Comparison of ENCODE assay signal across 14 cellular contexts in the genomic region with DNA sequence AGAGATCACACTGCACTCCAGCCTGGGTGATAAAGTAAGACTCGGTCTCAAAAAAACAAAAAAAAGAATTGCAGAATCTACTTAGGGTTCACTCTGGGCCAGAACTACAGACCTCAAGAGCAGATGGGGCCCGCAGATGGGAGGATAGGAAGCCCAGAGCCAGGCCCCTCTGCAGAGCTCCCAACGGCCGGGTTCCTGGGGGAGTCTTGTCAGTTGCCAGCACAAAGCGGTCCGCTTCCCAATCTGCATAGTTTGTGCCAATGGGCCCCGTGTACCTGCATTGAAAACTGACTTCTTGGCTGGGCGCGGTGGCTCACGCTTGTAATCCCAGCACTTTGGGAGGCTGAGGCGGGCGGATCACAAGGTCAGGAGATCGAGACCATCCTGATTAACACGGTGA. TPM values are rescaled to one million over a fixed set of nuclear protein-coding genes. Genes with fewer than 3 reads are reported as not detected.
DNase-seq lines count a peak whose midpoint lies in the region; ATAC-seq and TF ChIP-seq lines count a peak whose summit lies in the region.
"Had no signal": no experiment of that assay in that cellular context is flagged by ENCODE, and none has a peak within 500 bp of the region (broad histone marks: within the 10 kb centered on the region; RNA-seq: fewer than 3 reads in every experiment).

No MANE protein-coding gene starts in this region.

- H3K4me1 Mint-ChIP-seq in CD4-positive, alpha-beta T cell (ENCODE audit: low read depth) = peaks cover 12% of the 10 kb centered on the region
- peaks cover 18% of the 10 kb centered on the region for H3K4me1 Mint-ChIP-seq in activated T-helper 1 cell treated with anti-CD3 and anti-CD28 coated beads, Interleukin-12 subunit alpha, Interleukin-12 subunit beta, Interleukin-2, Interleukin-4 antibody, amounts not matched to agents 30 ng/mL and 10 ng/mL and 1 ng/mL, durations not matched to agents 14 hours and 24 hours and 36 hours (ENCODE audit: low read depth)
- peaks cover 14 to 29% (median 20%) of the 10 kb centered on the region in 4 donors for H3K4me1 Mint-ChIP-seq in naive thymus-derived CD8-positive, alpha-beta T cell

- H3K27me3 ChIP-seq in CD4-positive, alpha-beta T cell (ENCODE audit: control insufficient read depth, insufficient read depth, low read length) = no peaks in the 10 kb centered on the region
- H3K27me3 ChIP-seq: MG63 had no signal

- CTCF ChIA-PET in CD4-positive, alpha-beta T cell (lab: Charles Lee) = interaction anchor here (0.7 kb wide), 1 partner anchor 13 kb away, joined by 3 read pairs; the partner anchor contains the start of gene AP2A2

- no peaks in the 10 kb centered on the region for H3K9me3 ChIP-seq in CD4-positive, alpha-beta T cell (ENCODE audit: control insufficient read depth, low read length)
- H3K9me3 ChIP-seq: MG63 had no signal

- POLR2A ChIA-PET in CD4-positive, alpha-beta T cell (lab: Charles Lee) = interaction anchor here (0.6 to 1.9 kb wide), 2 partner anchors 13 to 38 kb away, joined by 3 to 10 read pairs; no protein-coding TSS in a partner anchor
- POLR2A ChIA-PET in naive thymus-derived CD8-positive, alpha-beta T cell (lab: Charles Lee) = interaction anchor here (1.2 to 2.5 kb wide), 3 partner anchors 12 to 69 kb away, joined by 5 to 13 read pairs (median 9); partner anchors contain the start of genes AP2A2, POLR2L and TSPAN4

- no peak overlapping the region for H3K27ac ChIP-seq in CD4-positive, alpha-beta T cell (ENCODE audit: low read depth, low read length)

- DNase-seq in CD4-positive, alpha-beta T cell = no peak
- DNase-seq in G401 (ENCODE audit: low spot score) (peak; percentile 50), HT-29 (ENCODE audit: low spot score) (no peak), UCSD-AML1 (lab: John Stamatoyannopoulos, UW; ENCODE audit: unreplicated experiment) (no peak), NCI-H2171 (lab: John Stamatoyannopoulos, UW) (no peak)
- no peak for DNase-seq in activated T-helper 1 cell treated with anti-CD3 and anti-CD28 coated beads, Interleukin-12 subunit alpha, Interleukin-12 subunit beta, Interleukin-2, Interleukin-4 antibody, amounts not matched to agents 30 ng/mL and 10 ng/mL and 1 ng/mL, durations not matched to agents 14 hours and 24 hours and 36 hours (ENCODE audit: low spot score)
- no peak for DNase-seq in naive thymus-derived CD8-positive, alpha-beta T cell
- DNase-seq: islet precursor cell; MG63; NCI-H1694; NCI-H446 treated with DMSO at 0.1 percent for 48 hours; NK-92 treated with Interleukin-12 subunit alpha and Interleukin-12 subunit beta, amount 100 ng/mL, for 24 hours had no signal

- in situ Hi-C loops in G401 (cut with HindIII; ENCODE audit: low sequenced_read_pairs) = no loop called here

- ATAC-seq in CD4-positive, alpha-beta T cell (ENCODE audit: poor library complexity) = no peak
- no peak for ATAC-seq in naive thymus-derived CD8-positive, alpha-beta T cell
- ATAC-seq in HG02981 (IDR thresholded peaks at IDR 0.05; ENCODE audit: unreplicated experiment) = no peak
- ATAC-seq: natural killer cell treated with Interleukin-12 subunit alpha and Interleukin-12 subunit beta and Interleukin-15 and Interleukin-18, amount 100 ng/mL, for 72 hours had no signal

- no peaks in the 10 kb centered on the region for H3K36me3 Mint-ChIP-seq in CD4-positive, alpha-beta T cell (ENCODE audit: low read depth)
- peaks cover 6% of the 10 kb centered on the region for H3K36me3 Mint-ChIP-seq in activated T-helper 1 cell treated with anti-CD3 and anti-CD28 coated beads, Interleukin-12 subunit alpha, Interleukin-12 subunit beta, Interleukin-2, Interleukin-4 antibody, amounts not matched to agents 30 ng/mL and 10 ng/mL and 1 ng/mL, durations not matched to agents 14 hours and 24 hours and 36 hours (ENCODE audit: low read depth)
- H3K36me3 Mint-ChIP-seq in naive thymus-derived CD8-positive, alpha-beta T cell = no peaks in the 10 kb centered on the region
- H3K36me3 Mint-ChIP-seq: natural killer cell treated with Interleukin-12 subunit alpha and Interleukin-12 subunit beta and Interleukin-15 and Interleukin-18, amount 100 ng/mL, for 72 hours had no signal

- peak overlapping the region; percentile 92 for H3K4me3 Mint-ChIP-seq in CD4-positive, alpha-beta T cell
- H3K4me3 Mint-ChIP-seq in activated T-helper 1 cell treated with anti-CD3 and anti-CD28 coated beads, Interleukin-12 subunit alpha, Interleukin-12 subunit beta, Interleukin-2, Interleukin-4 antibody, amounts not matched to agents 30 ng/mL and 10 ng/mL and 1 ng/mL, durations not matched to agents 14 hours and 24 hours and 36 hours = peak overlapping the region; percentile 94
- peak overlapping the region in 8 of 10 donors; percentile 86 to 94 (median 90) for H3K4me3 Mint-ChIP-seq in naive thymus-derived CD8-positive, alpha-beta T cell

- no peaks in the 10 kb centered on the region for H3K9me3 Mint-ChIP-seq in CD4-positive, alpha-beta T cell
- H3K9me3 Mint-ChIP-seq in activated T-helper 1 cell treated with anti-CD3 and anti-CD28 coated beads, Interleukin-12 subunit alpha, Interleukin-12 subunit beta, Interleukin-2, Interleukin-4 antibody, amounts not matched to agents 30 ng/mL and 10 ng/mL and 1 ng/mL, durations not matched to agents 14 hours and 24 hours and 36 hours = no peaks in the 10 kb centered on the region
- H3K9me3 Mint-ChIP-seq in naive thymus-derived CD8-positive, alpha-beta T cell = no peaks in the 10 kb centered on the region
- H3K9me3 Mint-ChIP-seq: natural killer cell treated with Interleukin-12 subunit alpha and Interleukin-12 subunit beta and Interleukin-15 and Interleukin-18, amount 100 ng/mL, for 72 hours had no signal

- no peak overlapping the region for H3K27ac Mint-ChIP-seq in CD4-positive, alpha-beta T cell
- H3K27ac Mint-ChIP-seq in activated T-helper 1 cell treated with anti-CD3 and anti-CD28 coated beads, Interleukin-12 subunit alpha, Interleukin-12 subunit beta, Interleukin-2, Interleukin-4 antibody, amounts not matched to agents 30 ng/mL and 10 ng/mL and 1 ng/mL, durations not matched to agents 14 hours and 24 hours and 36 hours = no peak overlapping the region
- peak overlapping the region in 1 of 10 donors; percentile 89 for H3K27ac Mint-ChIP-seq in naive thymus-derived CD8-positive, alpha-beta T cell

- intact Hi-C loops in CD4-positive, alpha-beta T cell (cut with DNase I, micrococcal nuclease) = no loop called here
- intact Hi-C loops in activated T-helper 1 cell treated with anti-CD3 and anti-CD28 coated beads, Interleukin-12 subunit alpha, Interleukin-12 subunit beta, Interleukin-2, Interleukin-4 antibody, amounts not matched to agents 30 ng/mL and 10 ng/mL and 1 ng/mL, durations not matched to agents 14 hours and 24 hours and 36 hours (cut with micrococcal nuclease) = loop anchor here (5.0 kb wide), 1 partner anchor 660 kb away; the partner anchor contains the start of gene DUSP8

- H3K27me3 Mint-ChIP-seq in CD4-positive, alpha-beta T cell = no peaks in the 10 kb centered on the region
- H3K27me3 Mint-ChIP-seq in activated T-helper 1 cell treated with anti-CD3 and anti-CD28 coated beads, Interleukin-12 subunit alpha, Interleukin-12 subunit beta, Interleukin-2, Interleukin-4 antibody, amounts not matched to agents 30 ng/mL and 10 ng/mL and 1 ng/mL, durations not matched to agents 14 hours and 24 hours and 36 hours (ENCODE audit: insufficient read depth) = no peaks in the 10 kb centered on the region
- no peaks in the 10 kb centered on the region for H3K27me3 Mint-ChIP-seq in naive thymus-derived CD8-positive, alpha-beta T cell
- H3K27me3 Mint-ChIP-seq: natural killer cell treated with Interleukin-12 subunit alpha and Interleukin-12 subunit beta and Interleukin-15 and Interleukin-18, amount 100 ng/mL, for 72 hours had no signal

- no peak for TF ChIP-seq CTCF in CD4-positive, alpha-beta T cell (IDR thresholded peaks at IDR 0.05)

RNA-seq across cellular contexts. Expression of gene CHID1, which starts 1.7 kb away (rescaled TPM):
- total RNA-seq in CD4-positive, alpha-beta T cell = 10 to 100 TPM; 17.1 to 22.8 TPM
- total RNA-seq in G401 (2014; rRNA removed; shearing (Covaris generic)) = 64.2 and 83.4 TPM in 2 replicates
- 108 and 110 TPM in 2 replicates for total RNA-seq in activated T-helper 1 cell treated with anti-CD3 and anti-CD28 coated beads, Interleukin-12 subunit alpha, Interleukin-12 subunit beta, Interleukin-2, Interleukin-4 antibody, amounts not matched to agents 30 ng/mL and 10 ng/mL and 1 ng/mL, durations not matched to agents 14 hours and 24 hours and 36 hours
- total RNA-seq in naive thymus-derived CD8-positive, alpha-beta T cell = 10 to 100 TPM; 54.6 to 55.8 TPM
- 10 to 100 TPM; 50.2 to 61.5 (median 54.7) TPM for polyA plus RNA-seq in naive thymus-derived CD8-positive, alpha-beta T cell
- 68.2 and 80.6 TPM in 2 replicates for total RNA-seq in HT-29 (2014; rRNA removed; shearing (Covaris generic))

RNA-seq across cellular contexts. Expression of gene AP2A2, which starts 13.4 kb away (rescaled TPM):
- 10 to 100 TPM; 45.9 to 46.6 TPM for total RNA-seq in CD4-positive, alpha-beta T cell
- total RNA-seq in G401 (2014; rRNA removed; shearing (Covaris generic)) = 47.5 and 57.1 TPM in 2 replicates
- total RNA-seq in activated T-helper 1 cell treated with anti-CD3 and anti-CD28 coated beads, Interleukin-12 subunit alpha, Interleukin-12 subunit beta, Interleukin-2, Interleukin-4 antibody, amounts not matched to agents 30 ng/mL and 10 ng/mL and 1 ng/mL, durations not matched to agents 14 hours and 24 hours and 36 hours = 49.7 and 60.4 TPM in 2 replicates
- 10 to 100 TPM; 77.8 to 80.8 TPM for total RNA-seq in naive thymus-derived CD8-positive, alpha-beta T cell
- 10 to 100 TPM in 2 of 3 donors, 1 to 10 TPM in 1; 8.2 to 13.9 (median 11.6) TPM for polyA plus RNA-seq in naive thymus-derived CD8-positive, alpha-beta T cell
- total RNA-seq in HT-29 (2014; rRNA removed; shearing (Covaris generic)) = 38.5 and 46.6 TPM in 2 replicates
